Comparison of ENCODE assay signal across 1 cellular context in the genomic region with DNA sequence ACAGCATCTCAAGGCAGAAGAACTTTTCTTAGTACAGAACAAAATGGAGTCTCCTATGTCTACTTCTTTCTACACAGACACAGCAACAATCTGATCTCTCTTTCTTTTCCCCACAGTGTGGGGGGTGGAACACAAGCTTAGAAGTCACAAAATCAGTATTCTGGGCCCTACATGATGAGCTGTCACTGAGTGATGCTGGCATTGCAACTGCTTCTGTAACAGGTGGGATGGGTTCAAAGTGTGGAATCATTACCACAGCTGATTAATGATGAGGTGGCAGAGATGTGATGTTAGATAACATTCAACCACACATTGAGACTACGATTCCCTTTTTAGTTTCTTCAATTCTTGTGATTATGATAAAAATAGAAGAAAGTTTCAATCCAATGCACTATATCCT.
TF ChIP-seq lines count a peak whose summit lies in the region.

No MANE protein-coding gene starts in this region.

TF ChIP-seq in A549, 52 proteins besides CTCF, POLR2A, EP300 and RAD21:
- TF ChIP-seq MAFK (IDR thresholded peaks at IDR 0.05; ENCODE audit: partially characterized antibody) (peak; percentile 20), HEYL (CRISPR knock-in tag; IDR thresholded peaks at IDR 0.05) (peak; percentile 58; the same call in 1 of the 2 replicates)
- TF ChIP-seq, protein P1, sequence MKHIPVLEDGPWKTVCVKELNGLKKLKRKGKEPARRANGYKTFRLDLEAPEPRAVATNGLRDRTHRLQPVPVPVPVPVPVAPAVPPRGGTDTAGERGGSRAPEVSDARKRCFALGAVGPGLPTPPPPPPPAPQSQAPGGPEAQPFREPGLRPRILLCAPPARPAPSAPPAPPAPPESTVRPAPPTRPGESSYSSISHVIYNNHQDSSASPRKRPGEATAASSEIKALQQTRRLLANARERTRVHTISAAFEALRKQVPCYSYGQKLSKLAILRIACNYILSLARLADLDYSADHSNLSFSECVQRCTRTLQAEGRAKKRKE (CRISPR knock-in tag; IDR thresholded peaks at IDR 0.05; ENCODE audit: low read depth), result 0 out of 2 replicates have a peak, but pooled peaks have one; percentile 38
